In the genomic region with DNA sequence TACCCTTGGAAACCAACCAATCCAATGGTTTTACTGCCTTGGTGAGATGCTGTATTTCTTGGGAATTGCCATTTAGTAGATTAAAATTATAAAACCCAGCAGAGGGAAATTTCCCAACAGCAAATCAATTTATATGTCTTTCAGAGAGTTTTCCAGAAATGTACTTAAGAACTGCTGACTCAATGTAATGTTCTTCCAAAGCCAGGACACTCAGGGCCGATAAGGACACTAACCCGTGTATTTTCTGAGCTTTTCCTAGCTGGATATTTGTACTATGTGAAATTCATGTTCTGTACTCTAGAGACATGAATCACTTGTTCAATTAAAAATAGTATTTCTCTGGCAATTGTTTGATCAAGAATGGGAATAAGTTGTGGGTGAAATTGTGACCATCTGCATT, we compare ENCODE assay signal across 33 cellular contexts.
"Had no signal": no experiment of that assay in that cellular context is flagged by ENCODE, and none has a peak within 500 bp of the region (broad histone marks: within the 10 kb centered on the region; RNA-seq: fewer than 3 reads in every experiment).

No MANE protein-coding gene starts in this region.

- H3K4me3 ChIP-seq: left lung, lower lobe of right lung, neural progenitor cell, ovary, prostate gland, sigmoid colon, skin epidermis, stomach, testis, thyroid gland, transverse colon, upper lobe of left lung, vagina had no signal

- H3K9ac ChIP-seq: neural progenitor cell had no signal

- H3K27me3 ChIP-seq: left lung, neural progenitor cell, ovary, sigmoid colon, stomach, testis, thyroid gland, transverse colon, upper lobe of left lung, vagina had no signal

- H3K36me3 Mint-ChIP-seq: immature natural killer cell, naive B cell, natural killer cell, neural progenitor cell had no signal

- H3K4me3 Mint-ChIP-seq: immature natural killer cell; mesothelial cell of epicardium; naive B cell; natural killer cell; nephron progenitor cell; neural progenitor cell; stimulated activated naive B cell treated with anti-CD40 and anti-IgM and Interleukin-4, amounts not matched to agents 10 μg/mL and 1 μg/mL and 100 μg/mL, for 72 hours had no signal

- H3K4me1 ChIP-seq: neural progenitor cell, prostate gland, sigmoid colon, testis, thyroid gland, transverse colon, vagina had no signal

- FAIRE-seq: islet of Langerhans, kidney had no signal

- H3K9me3 Mint-ChIP-seq: neural progenitor cell had no signal

- H3K4me1 Mint-ChIP-seq: immature natural killer cell; naive B cell; natural killer cell; nephron progenitor cell; neural progenitor cell; stimulated activated naive B cell treated with anti-CD40 and anti-IgM and Interleukin-4, amounts not matched to agents 10 μg/mL and 1 μg/mL and 100 μg/mL, for 72 hours had no signal

- DNase-seq: hypothalamus; immature natural killer cell; kidney; left colon; left lung; lower lobe of right lung; mammary epithelial cell; mesendoderm; naive B cell; natural killer cell; nephron progenitor cell; ovary; posterior cingulate gyrus; retina; right cardiac atrium; sigmoid colon; stimulated activated CD4-positive, alpha-beta T cell treated with anti-CD3 and anti-CD28 coated beads, Interleukin-12 subunit alpha, Interleukin-12 subunit beta, amount 100 ng/mL, for 4 hours; stimulated activated CD4-positive, alpha-beta T cell treated with anti-CD3 and anti-CD28 coated beads, Interleukin-15, amount 100 ng/mL, for 24 hours; stimulated activated CD4-positive, alpha-beta T cell treated with anti-CD3 and anti-CD28 coated beads, Interleukin-2, amount 100 ng/mL, for 24 hours; stimulated activated CD4-positive, alpha-beta T cell treated with anti-CD3 and anti-CD28 coated beads, Interleukin-4, amount 100 ng/mL, for 1 hour; stimulated activated naive B cell treated with anti-CD40 and anti-IgM and Interleukin-4, amounts not matched to agents 10 μg/mL and 1 μg/mL and 100 μg/mL, for 72 hours; stimulated activated naive CD8-positive, alpha-beta T cell treated with anti-CD3 and anti-CD28 coated beads, Interleukin-15, Interleukin-2, amounts not matched to agents 100 U/mL and 50 U/mL, for 24 hours; stomach; testis; thyroid gland; transverse colon; upper lobe of left lung had no signal

- H3K27ac Mint-ChIP-seq: immature natural killer cell; mesothelial cell of epicardium; naive B cell; natural killer cell; nephron progenitor cell; neural progenitor cell; stimulated activated naive B cell treated with anti-CD40 and anti-IgM and Interleukin-4, amounts not matched to agents 10 μg/mL and 1 μg/mL and 100 μg/mL, for 72 hours had no signal

- H3K9me3 ChIP-seq: left lung, lower lobe of right lung, ovary, prostate gland, sigmoid colon, stomach, testis, thyroid gland, transverse colon, upper lobe of left lung, vagina had no signal

- H3K27ac ChIP-seq: lower lobe of right lung, neural progenitor cell, ovary, prostate gland, sigmoid colon, skin epidermis, testis, thyroid gland, transverse colon, vagina had no signal

- H3K36me3 ChIP-seq: left lung, lower lobe of right lung, neural progenitor cell, ovary, prostate gland, sigmoid colon, stomach, thyroid gland, transverse colon, upper lobe of left lung, vagina had no signal

- ATAC-seq: left colon; left lung; natural killer cell; right cardiac atrium; stimulated activated naive B cell treated with anti-CD40 and anti-IgM and Interleukin-4, amounts not matched to agents 10 μg/mL and 1 μg/mL and 100 μg/mL, for 72 hours; stimulated activated naive CD8-positive, alpha-beta T cell treated with anti-CD3 and anti-CD28 coated beads, Interleukin-15, Interleukin-2, amounts not matched to agents 100 U/mL and 50 U/mL, for 24 hours had no signal

- H3K4me2 ChIP-seq: neural progenitor cell had no signal
